Comparison of ENCODE assay signal across 2 cellular contexts in the genomic region with DNA sequence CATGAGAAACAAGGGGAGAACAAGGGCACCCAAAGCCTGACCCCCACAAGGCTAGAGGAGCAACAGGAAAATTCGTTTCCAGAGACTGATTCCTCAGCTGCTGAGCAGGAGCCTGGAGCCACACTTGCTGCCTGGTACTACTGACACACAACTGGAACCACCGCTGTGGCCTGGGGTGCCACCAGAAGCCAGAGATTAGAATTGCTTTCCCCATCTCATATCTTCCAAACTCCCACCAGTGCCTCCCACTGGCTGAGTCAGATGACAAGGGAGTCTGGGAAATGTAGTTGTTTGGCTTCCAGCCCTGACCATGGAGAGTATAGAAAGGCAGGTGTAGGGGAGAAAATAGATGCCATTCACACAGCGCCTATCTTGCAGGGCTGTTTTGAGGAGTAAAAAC.
TF ChIP-seq lines count a peak whose summit lies in the region.

No MANE protein-coding gene starts in this region.

TF ChIP-seq in SK-N-SH, 30 proteins besides CTCF, POLR2A, EP300 and RAD21 (continued from another document):
- TF ChIP-seq, protein P1, sequence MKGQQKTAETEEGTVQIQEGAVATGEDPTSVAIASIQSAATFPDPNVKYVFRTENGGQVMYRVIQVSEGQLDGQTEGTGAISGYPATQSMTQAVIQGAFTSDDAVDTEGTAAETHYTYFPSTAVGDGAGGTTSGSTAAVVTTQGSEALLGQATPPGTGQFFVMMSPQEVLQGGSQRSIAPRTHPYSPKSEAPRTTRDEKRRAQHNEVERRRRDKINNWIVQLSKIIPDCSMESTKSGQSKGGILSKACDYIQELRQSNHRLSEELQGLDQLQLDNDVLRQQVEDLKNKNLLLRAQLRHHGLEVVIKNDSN (IDR thresholded peaks at IDR 0.05; ENCODE audit: borderline replicate concordance, low read depth), result no peak
- no peak for TF ChIP-seq RCOR1 (IDR thresholded peaks at IDR 0.05; ENCODE audit: low read length)

TF ChIP-seq in SK-N-SH treated with all-trans-retinoic acid at 6 μM for 48 hours, 23 proteins besides CTCF, POLR2A, EP300 and RAD21 (continued from another document):
- TF ChIP-seq, protein P2, sequence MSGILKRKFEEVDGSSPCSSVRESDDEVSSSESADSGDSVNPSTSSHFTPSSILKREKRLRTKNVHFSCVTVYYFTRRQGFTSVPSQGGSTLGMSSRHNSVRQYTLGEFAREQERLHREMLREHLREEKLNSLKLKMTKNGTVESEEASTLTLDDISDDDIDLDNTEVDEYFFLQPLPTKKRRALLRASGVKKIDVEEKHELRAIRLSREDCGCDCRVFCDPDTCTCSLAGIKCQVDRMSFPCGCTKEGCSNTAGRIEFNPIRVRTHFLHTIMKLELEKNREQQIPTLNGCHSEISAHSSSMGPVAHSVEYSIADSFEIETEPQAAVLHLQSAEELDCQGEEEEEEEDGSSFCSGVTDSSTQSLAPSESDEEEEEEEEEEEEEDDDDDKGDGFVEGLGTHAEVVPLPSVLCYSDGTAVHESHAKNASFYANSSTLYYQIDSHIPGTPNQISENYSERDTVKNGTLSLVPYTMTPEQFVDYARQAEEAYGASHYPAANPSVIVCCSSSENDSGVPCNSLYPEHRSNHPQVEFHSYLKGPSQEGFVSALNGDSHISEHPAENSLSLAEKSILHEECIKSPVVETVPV (CRISPR knock-in tag; IDR thresholded peaks at IDR 0.05), result no peak
- no peak for TF ChIP-seq ZNF565 (CRISPR knock-in tag; conservative IDR thresholded peaks at IDR 0.05; ENCODE audit: low read depth)
- TF ChIP-seq ZFP3 (CRISPR knock-in tag; IDR thresholded peaks at IDR 0.05), result no peak
- no peak for TF ChIP-seq OSR1 (CRISPR knock-in tag; IDR thresholded peaks at IDR 0.05)
- TF ChIP-seq, protein P3, sequence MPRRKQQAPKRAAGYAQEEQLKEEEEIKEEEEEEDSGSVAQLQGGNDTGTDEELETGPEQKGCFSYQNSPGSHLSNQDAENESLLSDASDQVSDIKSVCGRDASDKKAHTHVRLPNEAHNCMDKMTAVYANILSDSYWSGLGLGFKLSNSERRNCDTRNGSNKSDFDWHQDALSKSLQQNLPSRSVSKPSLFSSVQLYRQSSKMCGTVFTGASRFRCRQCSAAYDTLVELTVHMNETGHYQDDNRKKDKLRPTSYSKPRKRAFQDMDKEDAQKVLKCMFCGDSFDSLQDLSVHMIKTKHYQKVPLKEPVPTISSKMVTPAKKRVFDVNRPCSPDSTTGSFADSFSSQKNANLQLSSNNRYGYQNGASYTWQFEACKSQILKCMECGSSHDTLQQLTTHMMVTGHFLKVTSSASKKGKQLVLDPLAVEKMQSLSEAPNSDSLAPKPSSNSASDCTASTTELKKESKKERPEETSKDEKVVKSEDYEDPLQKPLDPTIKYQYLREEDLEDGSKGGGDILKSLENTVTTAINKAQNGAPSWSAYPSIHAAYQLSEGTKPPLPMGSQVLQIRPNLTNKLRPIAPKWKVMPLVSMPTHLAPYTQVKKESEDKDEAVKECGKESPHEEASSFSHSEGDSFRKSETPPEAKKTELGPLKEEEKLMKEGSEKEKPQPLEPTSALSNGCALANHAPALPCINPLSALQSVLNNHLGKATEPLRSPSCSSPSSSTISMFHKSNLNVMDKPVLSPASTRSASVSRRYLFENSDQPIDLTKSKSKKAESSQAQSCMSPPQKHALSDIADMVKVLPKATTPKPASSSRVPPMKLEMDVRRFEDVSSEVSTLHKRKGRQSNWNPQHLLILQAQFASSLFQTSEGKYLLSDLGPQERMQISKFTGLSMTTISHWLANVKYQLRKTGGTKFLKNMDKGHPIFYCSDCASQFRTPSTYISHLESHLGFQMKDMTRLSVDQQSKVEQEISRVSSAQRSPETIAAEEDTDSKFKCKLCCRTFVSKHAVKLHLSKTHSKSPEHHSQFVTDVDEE (CRISPR knock-in tag; IDR thresholded peaks at IDR 0.05), result no peak
- no peak for TF ChIP-seq TCF4 (CRISPR knock-in tag; IDR thresholded peaks at IDR 0.05; ENCODE audit: borderline replicate concordance)
- no peak for TF ChIP-seq BACH2 (CRISPR knock-in tag; IDR thresholded peaks at IDR 0.05; ENCODE audit: borderline replicate concordance)
- no peak for TF ChIP-seq ESRRG (CRISPR knock-in tag; IDR thresholded peaks at IDR 0.05)
- TF ChIP-seq CSDC2 (CRISPR knock-in tag; IDR thresholded peaks at IDR 0.05), result no peak
- TF ChIP-seq, protein P4, sequence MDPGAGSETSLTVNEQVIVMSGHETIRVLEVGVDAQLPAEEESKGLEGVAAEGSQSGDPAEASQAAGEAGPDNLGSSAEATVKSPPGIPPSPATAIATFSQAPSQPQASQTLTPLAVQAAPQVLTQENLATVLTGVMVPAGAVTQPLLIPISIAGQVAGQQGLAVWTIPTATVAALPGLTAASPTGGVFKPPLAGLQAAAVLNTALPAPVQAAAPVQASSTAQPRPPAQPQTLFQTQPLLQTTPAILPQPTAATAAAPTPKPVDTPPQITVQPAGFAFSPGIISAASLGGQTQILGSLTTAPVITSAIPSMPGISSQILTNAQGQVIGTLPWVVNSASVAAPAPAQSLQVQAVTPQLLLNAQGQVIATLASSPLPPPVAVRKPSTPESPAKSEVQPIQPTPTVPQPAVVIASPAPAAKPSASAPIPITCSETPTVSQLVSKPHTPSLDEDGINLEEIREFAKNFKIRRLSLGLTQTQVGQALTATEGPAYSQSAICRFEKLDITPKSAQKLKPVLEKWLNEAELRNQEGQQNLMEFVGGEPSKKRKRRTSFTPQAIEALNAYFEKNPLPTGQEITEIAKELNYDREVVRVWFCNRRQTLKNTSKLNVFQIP (CRISPR knock-in tag; IDR thresholded peaks at IDR 0.05; ENCODE audit: borderline replicate concordance, low read depth), result no peak
